ENCODE assay signal across 8 cellular contexts in genomic region chr1:36109041-36109679, GRCh38. TPM values are rescaled to one million over a fixed set of nuclear protein-coding genes. Genes with fewer than 3 reads are reported as not detected.
DNase-seq lines count a peak whose midpoint lies in the region; ATAC-seq and TF ChIP-seq lines count a peak whose summit lies in the region.

No MANE protein-coding gene starts in this region.

- H3K9ac ChIP-seq in smooth muscle cell (ENCODE audit: low read depth) = peak overlapping the region; percentile 73

- no peak for DNase-seq in HFF-Myc (ENCODE audit: extremely low read depth, low read depth)
- peak; percentile 64 for DNase-seq in T1000 (lab: John Stamatoyannopoulos, UW)
- DNase-seq in choroid plexus epithelial cell (ENCODE audit: low read depth) = peak; percentile 90
- peak; percentile 33 for DNase-seq in smooth muscle cell (lab: John Stamatoyannopoulos, UW; ENCODE audit: unreplicated experiment)
- no peak for DNase-seq in COLO829 (ENCODE audit: low spot score)
- DNase-seq in substantia nigra (lab: John Stamatoyannopoulos, UW) = no peak
- no peak for DNase-seq in NCI-H774 (lab: John Stamatoyannopoulos, UW)

- H3K27ac ChIP-seq in smooth muscle cell (ENCODE audit: low read depth) = peak overlapping the region; percentile 94
- H3K27ac ChIP-seq in substantia nigra (ENCODE audit: low read depth, low read length, poor library complexity, severe bottlenecking) = no peak overlapping the region

- H3K9me3 ChIP-seq in smooth muscle cell (replicated peaks; ENCODE audit: low read depth) = no peaks in the 10 kb centered on the region

- no peaks in the 10 kb centered on the region for H4K20me1 ChIP-seq in smooth muscle cell (ENCODE audit: low read depth)

- no peak for TF ChIP-seq CTCF in HFF-Myc (IDR thresholded peaks at IDR 0.05; ENCODE audit: low read depth, low read length, missing control alignments)
- no peak for TF ChIP-seq CTCF in choroid plexus epithelial cell (conservative IDR thresholded peaks at IDR 0.05; ENCODE audit: low read depth, low read length)
- no peak for TF ChIP-seq CTCF in smooth muscle cell (IDR thresholded peaks at IDR 0.05; ENCODE audit: borderline replicate concordance, insufficient read depth, poor library complexity, severe bottlenecking)

- no peaks in the 10 kb centered on the region for H3K27me3 ChIP-seq in smooth muscle cell (ENCODE audit: low read depth)

- ATAC-seq in GM19023 (IDR thresholded peaks at IDR 0.05; ENCODE audit: unreplicated experiment) = no peak

- H3K4me3 ChIP-seq in HFF-Myc (replicated peaks; ENCODE audit: low read depth, low read length) = peak overlapping the region; percentile 13; the same call in 1 of the 2 replicates
- H3K4me3 ChIP-seq in choroid plexus epithelial cell (ENCODE audit: low read depth, low read length) = no peak overlapping the region
- no peak overlapping the region for H3K4me3 ChIP-seq in smooth muscle cell

- WGBS in smooth muscle cell (ENCODE audit: low lambda C conversion rate) = 33% methylated on average over 10 of the region's 11 CpGs

- no peaks in the 10 kb centered on the region for H3K79me2 ChIP-seq in smooth muscle cell (ENCODE audit: low read depth)

- H3K36me3 ChIP-seq in smooth muscle cell (ENCODE audit: low read depth) = no peaks in the 10 kb centered on the region

- no peak overlapping the region for H2AFZ ChIP-seq in smooth muscle cell (ENCODE audit: low read depth)

- H3F3A ChIP-seq in smooth muscle cell (ENCODE audit: low read depth) = peaks cover 2% of the 10 kb centered on the region

- H3K4me1 ChIP-seq in smooth muscle cell (ENCODE audit: low read depth) = peaks cover 6% of the 10 kb centered on the region

- peak overlapping the region; percentile 80 for H3K4me2 ChIP-seq in smooth muscle cell

RNA-seq across cellular contexts. Expression of gene COL8A2, which starts 15.9 kb away (rescaled TPM):
- 21.7 and 32.9 TPM in 2 replicates for total RNA-seq in smooth muscle cell
- 35.9 and 59.0 TPM in 2 replicates for polyA plus RNA-seq in smooth muscle cell

RNA-seq across cellular contexts. Expression of gene ADPRS, which starts 20.5 kb away (rescaled TPM):
- 26.7 and 31.0 TPM in 2 replicates for total RNA-seq in smooth muscle cell
- polyA plus RNA-seq in smooth muscle cell = 38.8 and 44.1 TPM in 2 replicates

RNA-seq across cellular contexts. Expression of gene TEKT2, which starts 25.3 kb away (rescaled TPM):
- total RNA-seq in smooth muscle cell = 0.27 TPM in 1 of 2 replicates, not detected in the other
- polyA plus RNA-seq in smooth muscle cell = 0.66 and 0.85 TPM in 2 replicates

RNA-seq across cellular contexts. Expression of gene TRAPPC3, which starts 40.1 kb away (rescaled TPM):
- total RNA-seq in smooth muscle cell = 67.8 and 202 TPM in 2 replicates
- 113 and 114 TPM in 2 replicates for polyA plus RNA-seq in smooth muscle cell

RNA-seq across cellular contexts. Expression of gene MAP7D1, which starts 46.8 kb away (rescaled TPM):
- total RNA-seq in smooth muscle cell = 102 and 109 TPM in 2 replicates
- polyA plus RNA-seq in smooth muscle cell = 169 and 186 TPM in 2 replicates

Comparison
In these comparisons a context has a peak if more than half of its experiments do, and no peak if none do; other contexts are left out.
1. DNase-seq: peak in T1000 (single experiment), choroid plexus epithelial cell (single experiment) and smooth muscle cell (single experiment); none in HFF-Myc (single experiment), COLO829 (single experiment), substantia nigra (0 of 49) and NCI-H774 (single experiment).